In genomic region chr9:28808042-28808441, GRCh38 we compare ENCODE assay signal across 1 cellular context.
TF ChIP-seq lines count a peak whose summit lies in the region.

No MANE protein-coding gene starts in this region.

TF ChIP-seq in SK-N-SH treated with all-trans-retinoic acid at 6 μM for 48 hours, 23 proteins besides CTCF, POLR2A, EP300 and RAD21 (continued from another document):
- TF ChIP-seq PATZ1 (CRISPR knock-in tag; IDR thresholded peaks at IDR 0.05; ENCODE audit: borderline replicate concordance) = peak; percentile 98
TF ChIP-seq in SK-N-SH treated with all-trans-retinoic acid at 6 μM for 48 hours: peak in this region for 12.
